Comparison of ENCODE assay signal across 10 cellular contexts in genomic region chr7:70775570-70776156, GRCh38.
DNase-seq lines count a peak whose midpoint lies in the region; ATAC-seq and TF ChIP-seq lines count a peak whose summit lies in the region.
"Had no signal": no experiment of that assay in that cellular context is flagged by ENCODE, and none has a peak within 500 bp of the region (broad histone marks: within the 10 kb centered on the region; RNA-seq: fewer than 3 reads in every experiment).

No MANE protein-coding gene starts in this region.

- peaks cover 3% of the 10 kb centered on the region for H3K36me3 ChIP-seq in fibroblast of lung (ENCODE audit: control insufficient read depth, insufficient read depth, low read length)

- no peak overlapping the region for H3K27ac ChIP-seq in fibroblast of lung (ENCODE audit: insufficient read depth, low read length)
- H3K27ac ChIP-seq: epithelial cell of prostate had no signal

- no peaks in the 10 kb centered on the region for H4K20me1 ChIP-seq in fibroblast of lung (ENCODE audit: control insufficient read depth, extremely low read depth, insufficient read depth, low read length)

- ATAC-seq in GM18502 (IDR thresholded peaks at IDR 0.05; ENCODE audit: poor library complexity, unreplicated experiment) (peak; percentile 56), HG02981 (IDR thresholded peaks at IDR 0.05; ENCODE audit: unreplicated experiment) (no peak)

- H3K4me2 ChIP-seq in fibroblast of lung (ENCODE audit: extremely low read depth, insufficient read depth, low read length) = no peak overlapping the region

- peak; percentile 28 for DNase-seq in A172 (ENCODE audit: low spot score)
- peak; percentile 42 for DNase-seq in NCI-H69 (lab: John Stamatoyannopoulos, UW)
- peak; percentile 25 to 30 for DNase-seq in fibroblast of lung (ENCODE audit: low read depth in 2 of 2)
- DNase-seq in glomerular visceral epithelial cell (ENCODE audit: extremely low spot score) = no peak
- no peak for DNase-seq in stimulated activated CD4-positive, alpha-beta T cell treated with anti-CD3 and anti-CD28 coated beads, Interleukin-4, amount 100 ng/mL, for 24 hours
- DNase-seq in posterior vena cava (ENCODE audit: low spot score) = no peak
- DNase-seq: NCI-H524 treated with DMSO at 0.1 percent for 48 hours had no signal

- H3K79me2 ChIP-seq in fibroblast of lung (ENCODE audit: control insufficient read depth, insufficient read depth, low read length) = no peaks in the 10 kb centered on the region

- no peaks in the 10 kb centered on the region for H3K4me1 ChIP-seq in fibroblast of lung (ENCODE audit: control insufficient read depth, extremely low read depth, insufficient read depth, low read length)

- no peak overlapping the region for H3K9ac ChIP-seq in fibroblast of lung (ENCODE audit: insufficient read depth, low read length)

- no peaks in the 10 kb centered on the region for H3K9me3 ChIP-seq in fibroblast of lung (ENCODE audit: control insufficient read depth, insufficient read depth, low read depth, low read length)

- H3K4me3 ChIP-seq in fibroblast of lung (replicated peaks in 1 of 4; ENCODE audit: control extremely low read depth in 1 of 4, insufficient read depth in 1 of 4, low read depth in 3 of 4, low read length in 4 of 4) = no peak overlapping the region

- no peak overlapping the region for H2AFZ ChIP-seq in fibroblast of lung (ENCODE audit: low read length)

- no peaks in the 10 kb centered on the region for H3K27me3 ChIP-seq in fibroblast of lung (ENCODE audit: control insufficient read depth, insufficient read depth, low read length)

- TF ChIP-seq CTCF in fibroblast of lung (conservative IDR thresholded peaks at IDR 0.05 in 1 of 2, IDR thresholded peaks at IDR 0.05 in 1 of 2; ENCODE audit: low read depth in 1 of 2, low read length in 2 of 2) = peak in 1 of 2 donors; percentile 22

- intact Hi-C loops in posterior vena cava (cut with DNase I) = no loop called here

Comparison
In these comparisons a context has a peak if more than half of its experiments do, and no peak if none do; other contexts are left out.
1. DNase-seq: peak in A172 (single experiment), NCI-H69 (single experiment) and fibroblast of lung (2 of 2); none in glomerular visceral epithelial cell (single experiment), stimulated activated CD4-positive, alpha-beta T cell treated with anti-CD3 and anti-CD28 coated beads, Interleukin-4, amount 100 ng/mL, for 24 hours (single experiment) and posterior vena cava (single experiment).